9 cellular contexts compared by ENCODE assay signal in genomic region chr5:144467795-144468194, GRCh38.
DNase-seq lines count a peak whose midpoint lies in the region; ATAC-seq, FAIRE-seq and TF ChIP-seq lines count a peak whose summit lies in the region.
"Had no signal": no experiment of that assay in that cellular context is flagged by ENCODE, and none has a peak within 500 bp of the region (broad histone marks: within the 10 kb centered on the region; RNA-seq: fewer than 3 reads in every experiment).

No MANE protein-coding gene starts in this region.

- POLR2A ChIA-PET in naive thymus-derived CD8-positive, alpha-beta T cell (lab: Charles Lee): no interaction called here

- H3K36me3 Mint-ChIP-seq in naive thymus-derived CD8-positive, alpha-beta T cell: peaks cover 0 to 5% (median 0%) of the 10 kb centered on the region in 3 donors

- no peak overlapping the region for H3K27ac ChIP-seq in RWPE2 (ENCODE audit: poor library complexity, severe bottlenecking)
- no peak overlapping the region for H3K27ac ChIP-seq in heart left ventricle

- peak; percentile 69 for ATAC-seq in RWPE2 (ENCODE audit: low read depth)
- peak in 3 of 4 donors; percentile 31 to 42 (median 39) for ATAC-seq in heart left ventricle
- no peak for ATAC-seq in naive thymus-derived CD8-positive, alpha-beta T cell
- ATAC-seq in HG03108 (IDR thresholded peaks at IDR 0.05; ENCODE audit: unreplicated experiment): no peak

- no peak for FAIRE-seq in urothelium cell line (lab: Jason Lieb, UNC)
- FAIRE-seq: colon had no signal

- H3K4me3 ChIP-seq in HFF-Myc (replicated peaks; ENCODE audit: low read depth, low read length) (no peak overlapping the region), RWPE2 (ENCODE audit: severe bottlenecking) (no peak overlapping the region), heart left ventricle (no peak overlapping the region)

- H3K4me3 Mint-ChIP-seq in naive thymus-derived CD8-positive, alpha-beta T cell: no peak overlapping the region

- no peaks in the 10 kb centered on the region for H3K9me3 ChIP-seq in RWPE2 (ENCODE audit: severe bottlenecking)
- no peaks in the 10 kb centered on the region for H3K9me3 ChIP-seq in heart left ventricle

- intact Hi-C loops in heart left ventricle (cut with DNase I): no loop called here

- no peaks in the 10 kb centered on the region for H3K4me1 Mint-ChIP-seq in naive thymus-derived CD8-positive, alpha-beta T cell

- H3K4me1 ChIP-seq in RWPE2 (ENCODE audit: insufficient read depth, poor library complexity, severe bottlenecking): no peaks in the 10 kb centered on the region
- H3K4me1 ChIP-seq in heart left ventricle: no peaks in the 10 kb centered on the region

- H3K27me3 ChIP-seq in RWPE2 (ENCODE audit: insufficient read depth, poor library complexity, severe bottlenecking): peaks cover 10% of the 10 kb centered on the region
- no peaks in the 10 kb centered on the region for H3K27me3 ChIP-seq in heart left ventricle

- peaks cover 0 to 26% (median 4%) of the 10 kb centered on the region in 9 donors for H3K9me3 Mint-ChIP-seq in naive thymus-derived CD8-positive, alpha-beta T cell

- no peaks in the 10 kb centered on the region for H3K27me3 Mint-ChIP-seq in naive thymus-derived CD8-positive, alpha-beta T cell

- TF ChIP-seq POLR2A in heart left ventricle (IDR thresholded peaks at IDR 0.05): no peak

- TF ChIP-seq CTCF in HFF-Myc (IDR thresholded peaks at IDR 0.05; ENCODE audit: low read depth, low read length, missing control alignments): peak; percentile 23
- peak; percentile 64 for TF ChIP-seq CTCF in RWPE2 (IDR thresholded peaks at IDR 0.05; ENCODE audit: poor library complexity, severe bottlenecking)
- peak in 9 of 12 donors; percentile 9 to 52 (median 29) for TF ChIP-seq CTCF in heart left ventricle (IDR thresholded peaks at IDR 0.05)

- peak; percentile 3 for DNase-seq in AG08395 (ENCODE audit: low spot score)
- DNase-seq in HFF-Myc (ENCODE audit: extremely low read depth, low read depth): no peak
- DNase-seq in RWPE2 (ENCODE audit: low spot score): no peak
- peak in 2 of 5 donors; percentile 10 to 34 for DNase-seq in heart left ventricle
- peak; percentile 68 for DNase-seq in urothelium cell line (ENCODE audit: low spot score)
- no peak for DNase-seq in naive thymus-derived CD8-positive, alpha-beta T cell
- DNase-seq in DMS79 treated with DMSO at 0.1 percent for 48 hours (lab: John Stamatoyannopoulos, UW): no peak

- 30 to 37% (median 34%) methylated on average over 2 of the region's 2 CpGs for WGBS in heart left ventricle, 4 donors

- H3K27ac Mint-ChIP-seq in naive thymus-derived CD8-positive, alpha-beta T cell: no peak overlapping the region

- H3K36me3 ChIP-seq in RWPE2 (ENCODE audit: low read depth) (no peaks in the 10 kb centered on the region), heart left ventricle (no peaks in the 10 kb centered on the region)

Comparison
In these comparisons a context has a peak if more than half of its experiments do, and no peak if none do; other contexts are left out.
1. DNase-seq: peak in AG08395 (single experiment) and urothelium cell line (single experiment); none in HFF-Myc (single experiment), RWPE2 (single experiment), naive thymus-derived CD8-positive, alpha-beta T cell (0 of 10) and DMS79 treated with DMSO at 0.1 percent for 48 hours (single experiment).
2. ATAC-seq: peak in RWPE2 (single experiment) and heart left ventricle (3 of 4); none in naive thymus-derived CD8-positive, alpha-beta T cell (0 of 2) and HG03108 (single experiment).
3. Peak in every context shown above with its lines, with median percentiles within 50 percentile points of each other: CTCF ChIP-seq.